11 cellular contexts compared by ENCODE assay signal in the genomic region with DNA sequence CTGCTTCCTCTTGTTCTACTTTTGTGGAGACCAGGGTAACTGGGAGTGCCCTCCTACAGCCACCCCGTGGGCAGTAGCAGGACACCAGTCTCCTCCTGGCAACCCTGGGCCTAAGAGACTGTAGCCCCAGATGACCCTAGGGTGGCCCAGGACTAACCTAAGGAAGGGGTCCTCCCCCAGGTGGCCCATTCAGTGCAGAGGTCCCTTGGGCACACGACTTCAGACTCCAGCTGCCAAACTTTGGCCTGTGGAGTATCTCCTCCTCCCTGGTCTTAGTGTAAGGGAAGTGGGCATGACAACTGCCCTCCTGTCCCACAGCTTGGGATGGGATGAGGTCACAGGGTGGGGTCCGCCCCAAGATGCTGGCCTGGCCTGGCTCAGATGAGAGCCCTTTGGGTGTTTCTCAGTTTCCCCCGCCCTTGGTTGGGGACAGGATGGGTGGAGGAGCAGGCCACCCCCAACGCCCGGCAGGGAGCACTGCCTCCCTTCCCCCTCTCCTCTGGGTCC. TPM values are rescaled to one million over a fixed set of nuclear protein-coding genes. Genes with fewer than 3 reads are reported as not detected.
DNase-seq lines count a peak whose midpoint lies in the region; ATAC-seq and TF ChIP-seq lines count a peak whose summit lies in the region.
"Had no signal": no experiment of that assay in that cellular context is flagged by ENCODE, and none has a peak within 500 bp of the region (broad histone marks: within the 10 kb centered on the region; RNA-seq: fewer than 3 reads in every experiment).

No MANE protein-coding gene starts in this region.

- H3K4me3 ChIP-seq in GM06990 (replicated peaks; ENCODE audit: low read depth, low read length) = peak overlapping the region; percentile 98
- H3K4me3 ChIP-seq in OCI-LY3 (ENCODE audit: low read length) = peak overlapping the region; percentile 93
- peak overlapping the region; percentile 22 for H3K4me3 ChIP-seq in psoas muscle

- H3K27ac ChIP-seq in OCI-LY3 (ENCODE audit: low read length) = peak overlapping the region; percentile 97
- peak overlapping the region; percentile 75 for H3K27ac ChIP-seq in psoas muscle

- no peaks in the 10 kb centered on the region for H3K9me3 Mint-ChIP-seq in effector memory CD8-positive, alpha-beta T cell

- H3K4me1 ChIP-seq in OCI-LY3 (ENCODE audit: low read length) (peaks cover 82% of the 10 kb centered on the region), psoas muscle (peaks cover 85% of the 10 kb centered on the region)

- intact Hi-C loops in psoas muscle (cut with DNase I) = no loop called here

- H3K36me3 Mint-ChIP-seq in effector memory CD8-positive, alpha-beta T cell (ENCODE audit: insufficient read depth) = peaks cover 86% of the 10 kb centered on the region

- H3K27me3 ChIP-seq in GM06990 (replicated peaks; ENCODE audit: control insufficient read depth, insufficient read depth, low read length) = no peaks in the 10 kb centered on the region
- no peaks in the 10 kb centered on the region for H3K27me3 ChIP-seq in OCI-LY3 (ENCODE audit: low read depth, low read length)
- H3K27me3 ChIP-seq in psoas muscle (ENCODE audit: insufficient read depth in 3 of 3, low read length in 2 of 3) = no peaks in the 10 kb centered on the region

- peak overlapping the region; percentile 80 to 82 for H3K4me3 Mint-ChIP-seq in effector memory CD8-positive, alpha-beta T cell

- no peak for TF ChIP-seq CTCF in GM06990 (IDR thresholded peaks at IDR 0.05; ENCODE audit: insufficient read depth, low read length, poor library complexity, severe bottlenecking)
- TF ChIP-seq CTCF in OCI-LY3 (IDR thresholded peaks at IDR 0.05; ENCODE audit: low read depth, low read length) = no peak
- TF ChIP-seq CTCF in psoas muscle (IDR thresholded peaks at IDR 0.05) = no peak

- no peak for ATAC-seq in effector memory CD8-positive, alpha-beta T cell (replicated peaks)
- peak in 2 of 4 donors; percentile 12 to 18 for ATAC-seq in psoas muscle
- ATAC-seq in HG03520 (IDR thresholded peaks at IDR 0.05; ENCODE audit: unreplicated experiment) = no peak
- no peak for ATAC-seq in GM21526 (IDR thresholded peaks at IDR 0.05; ENCODE audit: low FRiP score, unreplicated experiment)

- H3K9me3 ChIP-seq in OCI-LY3 (ENCODE audit: insufficient read depth, low read length) = no peaks in the 10 kb centered on the region; the same call in 1 of the 2 replicates
- H3K9me3 ChIP-seq in psoas muscle = no peaks in the 10 kb centered on the region

- H3K79me2 ChIP-seq in OCI-LY3 (ENCODE audit: low read length) = peaks cover 99% of the 10 kb centered on the region

- peak overlapping the region; percentile 100 for H3K9ac ChIP-seq in OCI-LY3 (ENCODE audit: low read length)

- peak overlapping the region; percentile 100 for H3K4me2 ChIP-seq in OCI-LY3 (ENCODE audit: low read length)

- no peak overlapping the region for H2AFZ ChIP-seq in OCI-LY3 (ENCODE audit: low read depth, low read length)

- H3K27me3 Mint-ChIP-seq in effector memory CD8-positive, alpha-beta T cell = no peaks in the 10 kb centered on the region

- peaks cover 7% of the 10 kb centered on the region for H4K20me1 ChIP-seq in OCI-LY3 (ENCODE audit: insufficient read depth, low read length)

- peak overlapping the region; percentile 82 to 90 for H3K27ac Mint-ChIP-seq in effector memory CD8-positive, alpha-beta T cell

- H3K36me3 ChIP-seq in GM06990 (ENCODE audit: control insufficient read depth, insufficient read depth, low read length) = peaks cover 14% of the 10 kb centered on the region
- H3K36me3 ChIP-seq in OCI-LY3 (replicated peaks; ENCODE audit: low read depth, low read length) = peaks cover 73% of the 10 kb centered on the region
- no peaks in the 10 kb centered on the region for H3K36me3 ChIP-seq in psoas muscle (ENCODE audit: insufficient read depth in 1 of 2, low read depth in 1 of 2)

- DNase-seq in GM06990 (ENCODE audit: extremely low read depth, insufficient read length) (peak; percentile 60), psoas muscle (no peak), NCI-H187 treated with DMSO at 0.1 percent for 48 hours (lab: John Stamatoyannopoulos, UW) (no peak), iPS-NIHi11 (ENCODE audit: low spot score) (no peak)
- DNase-seq in effector memory CD8-positive, alpha-beta T cell = no peak

- peaks cover 74 to 77% of the 10 kb centered on the region in 2 donors for H3K4me1 Mint-ChIP-seq in effector memory CD8-positive, alpha-beta T cell (ENCODE audit: low read depth in 2 of 2)

- 37 to 54% (median 49%) methylated on average over 6 of the region's 6 CpGs for WGBS in psoas muscle, 3 donors

RNA-seq across cellular contexts. Expression of gene CSK, which starts 4.8 kb away (rescaled TPM):
- total RNA-seq in psoas muscle = 10 to 100 TPM; 15.5 to 23.8 (median 17.9) TPM
- polyA plus RNA-seq in psoas muscle = 10 to 100 TPM; 12.2 to 29.6 (median 15.1) TPM

RNA-seq across cellular contexts. Expression of gene LMAN1L, which starts 25.9 kb away (rescaled TPM):
- under 1 TPM in 2 of 4 donors, not detected in 2; 0.36 to 0.66 TPM for total RNA-seq in psoas muscle
- polyA plus RNA-seq in psoas muscle = not detected
- total RNA-seq: H1, SK-MEL-5, ureter had no signal
- polyA plus RNA-seq: H1 had no signal

RNA-seq across cellular contexts. Expression of gene CYP1A2, which starts 38.1 kb away (rescaled TPM):
- total RNA-seq in psoas muscle = not detected
- polyA plus RNA-seq in psoas muscle = under 1 TPM in 1 of 3 donors, not detected in 2; 0.03 TPM
- total RNA-seq: H1, SK-MEL-5, ureter had no signal
- polyA plus RNA-seq: H1 had no signal

RNA-seq across cellular contexts. Expression of gene CPLX3, which starts 39.7 kb away (rescaled TPM):
- total RNA-seq in psoas muscle = under 1 TPM in 1 of 4 donors, not detected in 3; 0.19 TPM
- polyA plus RNA-seq in psoas muscle = under 1 TPM in 2 of 3 donors, not detected in 1; 0.03 to 0.04 TPM
- total RNA-seq: H1, SK-MEL-5, ureter had no signal

RNA-seq across cellular contexts. Expression of gene ULK3, which starts 56.2 kb away (rescaled TPM):
- 10 to 100 TPM; 17.7 to 34.5 (median 27.0) TPM for total RNA-seq in psoas muscle
- 10 to 100 TPM; 33.2 to 43.5 (median 42.8) TPM for polyA plus RNA-seq in psoas muscle

Comparison
In these comparisons a context has a peak if more than half of its experiments do, and no peak if none do; other contexts are left out.
1. H3K4me3 ChIP-seq: peak in every context shown above with its lines; median percentile 98 in GM06990; 93 in OCI-LY3; 22 in psoas muscle.